In the genomic region with DNA sequence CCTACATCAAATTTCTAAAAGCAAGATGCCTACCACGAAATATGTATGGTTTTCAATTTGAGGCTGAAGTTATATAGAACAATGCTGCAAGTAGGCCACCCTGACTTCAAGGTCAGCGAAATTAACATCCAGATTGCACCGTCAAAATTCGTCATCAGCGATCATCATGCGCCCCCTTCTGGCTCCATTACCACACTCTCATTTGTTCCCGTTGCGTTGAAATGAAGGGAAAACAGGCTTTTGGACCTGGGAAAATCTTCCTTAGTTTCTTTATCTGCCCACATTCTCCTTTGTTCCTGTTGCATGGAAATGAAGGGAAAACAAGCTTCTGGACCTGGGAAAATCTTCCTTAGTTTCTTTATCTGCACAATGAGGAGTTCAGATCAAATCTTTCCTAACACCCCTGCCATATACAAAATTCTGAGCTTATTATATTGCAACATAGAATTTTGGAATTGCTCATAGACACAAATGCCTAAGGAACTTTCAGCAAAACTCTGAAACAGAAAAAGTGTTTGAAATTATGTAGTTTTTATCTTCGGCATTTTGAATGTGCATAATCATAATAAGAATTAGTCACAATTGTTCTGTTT, we compare ENCODE assay signal across 8 cellular contexts.
A peak's percentile ranks its signal among the peaks of the same experiment; 100 is the strongest.
DNase-seq lines count a peak whose midpoint lies in the region; ATAC-seq and TF ChIP-seq lines count a peak whose summit lies in the region.

No MANE protein-coding gene starts in this region.

- H3K36me3 Mint-ChIP-seq in glutamatergic neuron (ENCODE audit: unreplicated experiment), result no peaks in the 10 kb centered on the region

- H3K4me1 Mint-ChIP-seq in glutamatergic neuron (ENCODE audit: low read depth, unreplicated experiment), result no peaks in the 10 kb centered on the region

- no peak overlapping the region for H3K27ac Mint-ChIP-seq in glutamatergic neuron (ENCODE audit: unreplicated experiment)

- TF ChIP-seq CTCF in glutamatergic neuron (IDR thresholded peaks at IDR 0.05; ENCODE audit: partially characterized antibody, unreplicated experiment), result peak; percentile 78

- ATAC-seq in HG02885 (IDR thresholded peaks at IDR 0.05; ENCODE audit: poor library complexity, unreplicated experiment), result no peak
- no peak for ATAC-seq in HG02571 (IDR thresholded peaks at IDR 0.05; ENCODE audit: unreplicated experiment)

- no peaks in the 10 kb centered on the region for H3K27me3 Mint-ChIP-seq in glutamatergic neuron (ENCODE audit: unreplicated experiment)

- peaks cover 2% of the 10 kb centered on the region for H3K9me3 Mint-ChIP-seq in glutamatergic neuron (ENCODE audit: unreplicated experiment)

- DNase-seq in DMS53 (lab: John Stamatoyannopoulos, UW), result peak; percentile 70
- no peak for DNase-seq in DMS53 treated with DMSO at 0.1 percent for 48 hours (lab: John Stamatoyannopoulos, UW; ENCODE audit: unreplicated experiment)
- peak; percentile 55 for DNase-seq in RPMI7951 (ENCODE audit: low read depth)
- DNase-seq in activated T-helper 9 cell treated with anti-CD3 and anti-CD28 coated beads, Interleukin-2, amount 50 U/mL, for 16 hours (ENCODE audit: low read depth), result peak; percentile 40
- peak; percentile 71 for DNase-seq in glutamatergic neuron
- DNase-seq in putamen (ENCODE audit: low spot score), result peak; percentile 44

- H3K4me3 Mint-ChIP-seq in glutamatergic neuron (ENCODE audit: unreplicated experiment), result no peak overlapping the region
